12 cellular contexts compared by ENCODE assay signal in the genomic region with DNA sequence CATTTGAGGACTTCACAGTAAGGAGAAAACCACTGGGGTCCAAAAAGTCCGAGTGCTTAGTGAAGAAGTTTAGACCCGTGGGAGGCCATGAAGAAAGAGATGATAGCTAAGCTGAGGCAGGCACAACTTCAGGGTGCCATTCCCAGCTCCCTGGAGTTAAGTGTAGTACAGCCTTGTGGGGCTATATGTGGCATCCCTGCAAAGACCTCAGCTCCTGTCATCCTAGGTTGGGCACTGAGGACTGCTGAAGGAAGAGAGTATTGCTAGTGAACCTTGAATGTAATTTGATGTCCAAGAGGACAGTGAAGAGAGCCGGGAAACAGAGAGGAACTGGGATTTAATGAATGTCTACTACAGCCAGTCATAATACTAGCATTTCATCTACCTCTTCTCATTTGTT.
DNase-seq lines count a peak whose midpoint lies in the region; ATAC-seq and TF ChIP-seq lines count a peak whose summit lies in the region.
"Had no signal": no experiment of that assay in that cellular context is flagged by ENCODE, and none has a peak within 500 bp of the region (broad histone marks: within the 10 kb centered on the region; RNA-seq: fewer than 3 reads in every experiment).

No MANE protein-coding gene starts in this region.

- H3K9me3 ChIP-seq in PC-3 (ENCODE audit: low read length) (no peaks in the 10 kb centered on the region), esophagus squamous epithelium (no peaks in the 10 kb centered on the region)

- peaks cover 26% of the 10 kb centered on the region for H3K79me2 ChIP-seq in PC-3 (ENCODE audit: low read length)

- H3K36me3 ChIP-seq in PC-3 (ENCODE audit: low read depth, low read length) (0 out of 2 replicates have a peak, but pooled peaks cover 6% of the 10 kb centered on the region), esophagus squamous epithelium (peaks cover 0 to 7% (median 0%) of the 10 kb centered on the region in 3 donors)

- H3K27ac ChIP-seq in PC-3 (ENCODE audit: low read length) (peak overlapping the region; percentile 59), esophagus squamous epithelium (peak overlapping the region; percentile 61 to 84 (median 76))

- TF ChIP-seq CTCF in PC-3 (conservative IDR thresholded peaks at IDR 0.05; ENCODE audit: low read depth, low read length) (no peak), esophagus squamous epithelium (IDR thresholded peaks at IDR 0.05) (no peak)

- no peak overlapping the region for H3K9ac ChIP-seq in PC-3 (ENCODE audit: low read length)

- no peaks in the 10 kb centered on the region for H3K9me2 ChIP-seq in PC-3 (replicated peaks; ENCODE audit: low read length)

- 60 to 66% methylated on average over 3 of the region's 3 CpGs for WGBS in esophagus squamous epithelium, 2 donors

- peak overlapping the region; percentile 58 for H3K4me2 ChIP-seq in PC-3 (ENCODE audit: low read length)

- H2AFZ ChIP-seq in PC-3 (ENCODE audit: low read length) = no peak overlapping the region

- POLR2A ChIA-PET in PC-3 (lab: Charles Lee; ENCODE audit: unreplicated experiment) = no interaction called here

- peaks cover 16% of the 10 kb centered on the region; the same call in 1 of the 2 replicates for H4K20me1 ChIP-seq in PC-3 (ENCODE audit: low read length)

- H3K27me3 ChIP-seq in PC-3 (ENCODE audit: low read length) (no peaks in the 10 kb centered on the region), esophagus squamous epithelium (no peaks in the 10 kb centered on the region)

- H3K27me3 Mint-ChIP-seq in activated T-cell treated with anti-CD3 and anti-CD28 coated beads, Interleukin-2, amount 50 U/mL, for 24 hours = no peaks in the 10 kb centered on the region
- no peaks in the 10 kb centered on the region for H3K27me3 Mint-ChIP-seq in stimulated activated memory B cell treated with anti-CD40 and anti-IgM and Interleukin-4, amounts not matched to agents 10 μg/mL and 1 μg/mL and 100 μg/mL, for 72 hours

- H3K4me3 ChIP-seq in PC-3 (ENCODE audit: low read length) = peak overlapping the region; percentile 8; the same call in 1 of the 2 replicates
- H3K4me3 ChIP-seq in esophagus squamous epithelium = no peak overlapping the region

- no peaks in the 10 kb centered on the region for H3F3A ChIP-seq in PC-3 (ENCODE audit: low read length, unreplicated experiment)

- ATAC-seq in PC-3 (no peak), HG03520 (IDR thresholded peaks at IDR 0.05; ENCODE audit: unreplicated experiment) (no peak), HG03139 (IDR thresholded peaks at IDR 0.05; ENCODE audit: unreplicated experiment) (no peak)
- no peak for ATAC-seq in stimulated activated memory B cell treated with anti-CD40 and anti-IgM and Interleukin-4, amounts not matched to agents 10 μg/mL and 1 μg/mL and 100 μg/mL, for 72 hours

- intact Hi-C loops in PC-3 (cut with micrococcal nuclease) = loop anchor here (5.0 kb wide), 1 partner anchor 50 kb away; no protein-coding TSS in a partner anchor
- intact Hi-C loops in esophagus squamous epithelium (cut with DNase I) = no loop called here

- H3K4me1 Mint-ChIP-seq in activated T-cell treated with anti-CD3 and anti-CD28 coated beads, Interleukin-2, amount 50 U/mL, for 24 hours (ENCODE audit: low read depth) = peaks cover 78% of the 10 kb centered on the region
- peaks cover 72% of the 10 kb centered on the region for H3K4me1 Mint-ChIP-seq in stimulated activated memory B cell treated with anti-CD40 and anti-IgM and Interleukin-4, amounts not matched to agents 10 μg/mL and 1 μg/mL and 100 μg/mL, for 72 hours

- H3K9me3 Mint-ChIP-seq in activated T-cell treated with anti-CD3 and anti-CD28 coated beads, Interleukin-2, amount 50 U/mL, for 24 hours = no peaks in the 10 kb centered on the region
- no peaks in the 10 kb centered on the region for H3K9me3 Mint-ChIP-seq in stimulated activated memory B cell treated with anti-CD40 and anti-IgM and Interleukin-4, amounts not matched to agents 10 μg/mL and 1 μg/mL and 100 μg/mL, for 72 hours

- CTCF ChIA-PET in PC-3 (lab: Charles Lee) = no interaction called here

- peaks cover 39% of the 10 kb centered on the region for H3K36me3 Mint-ChIP-seq in activated T-cell treated with anti-CD3 and anti-CD28 coated beads, Interleukin-2, amount 50 U/mL, for 24 hours (ENCODE audit: low read depth)
- H3K36me3 Mint-ChIP-seq in stimulated activated memory B cell treated with anti-CD40 and anti-IgM and Interleukin-4, amounts not matched to agents 10 μg/mL and 1 μg/mL and 100 μg/mL, for 72 hours = peaks cover 32% of the 10 kb centered on the region

- H3K27ac Mint-ChIP-seq in activated T-cell treated with anti-CD3 and anti-CD28 coated beads, Interleukin-2, amount 50 U/mL, for 24 hours = peak overlapping the region; percentile 85
- H3K27ac Mint-ChIP-seq in stimulated activated memory B cell treated with anti-CD40 and anti-IgM and Interleukin-4, amounts not matched to agents 10 μg/mL and 1 μg/mL and 100 μg/mL, for 72 hours = peak overlapping the region; percentile 77

- H3K4me1 ChIP-seq in PC-3 (ENCODE audit: insufficient read depth, low read length) = peaks cover 48% of the 10 kb centered on the region
- peaks cover 25 to 60% (median 29%) of the 10 kb centered on the region in 3 donors for H3K4me1 ChIP-seq in esophagus squamous epithelium

- TF ChIP-seq POLR2A in esophagus squamous epithelium (IDR thresholded peaks at IDR 0.05) = no peak

- no TSS peak for BruUV-seq in PC-3 (replicated peaks; lab: Mats Ljungman, UMichigan)

- H3K4me3 Mint-ChIP-seq in activated T-cell treated with anti-CD3 and anti-CD28 coated beads, Interleukin-2, amount 50 U/mL, for 24 hours = peak overlapping the region; percentile 3
- H3K4me3 Mint-ChIP-seq in stimulated activated memory B cell treated with anti-CD40 and anti-IgM and Interleukin-4, amounts not matched to agents 10 μg/mL and 1 μg/mL and 100 μg/mL, for 72 hours = peak overlapping the region; percentile 16

- no peak for DNase-seq in activated T-cell treated with anti-CD3 and anti-CD28 coated beads, Interleukin-2, amount 50 U/mL, for 24 hours
- no peak for DNase-seq in activated T-cell treated with anti-CD3 and anti-CD28 coated beads, Interleukin-2, amount 50 U/mL, for 48 hours
- DNase-seq in PC-3 (no peak), esophagus squamous epithelium (lab: John Stamatoyannopoulos, UW) (no peak), putamen (ENCODE audit: low spot score) (no peak)
- DNase-seq: activated CD8-positive, alpha-beta memory T cell treated with anti-CD3 and anti-CD28 coated beads, Interleukin-2, amount 50 U/mL, for 4 hours; effector CD8-positive, alpha-beta T cell; NCI-H446 treated with DMSO at 0.1 percent for 48 hours; nucleus accumbens had no signal
